Comparison of ENCODE assay signal across 25 cellular contexts in the genomic region with DNA sequence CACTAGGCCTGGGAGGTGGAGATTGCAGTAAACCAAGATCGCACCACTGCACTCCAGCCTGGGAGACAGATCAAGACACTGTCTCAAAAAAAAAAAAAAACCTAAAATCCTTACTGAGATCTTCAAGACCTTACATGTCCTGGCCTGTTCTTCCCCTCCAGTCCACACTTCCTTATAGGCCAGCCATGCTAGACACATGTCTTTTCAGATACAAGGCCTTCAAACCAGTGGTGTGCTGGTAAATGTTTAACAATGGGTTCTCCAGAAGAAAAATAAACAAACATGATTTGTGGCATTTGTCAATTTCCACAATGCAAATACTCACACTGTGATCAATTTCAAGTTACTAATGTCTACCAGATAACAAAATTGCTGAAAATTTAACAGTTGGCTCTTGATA.
"Had no signal": no experiment of that assay in that cellular context is flagged by ENCODE, and none has a peak within 500 bp of the region (broad histone marks: within the 10 kb centered on the region; RNA-seq: fewer than 3 reads in every experiment).

No MANE protein-coding gene starts in this region.

- H3K27me3 ChIP-seq: adrenal gland, body of pancreas, esophagus squamous epithelium had no signal

- H3K4me1 ChIP-seq: adrenal gland, body of pancreas, esophagus squamous epithelium had no signal

- ATAC-seq: activated CD4-positive, alpha-beta T cell treated with anti-CD3 and anti-CD28 coated beads for 36 hours; activated CD8-positive, alpha-beta memory T cell treated with anti-CD3 and anti-CD28 coated beads, Interleukin-2, amount 10 ng/mL, durations not matched to agents 7 days and 5 days; activated CD8-positive, alpha-beta T cell treated with anti-CD3 and anti-CD28 coated beads, Interleukin-2, amount 10 ng/mL, durations not matched to agents 7 days and 5 days; activated naive CD8-positive, alpha-beta T cell treated with anti-CD3 and anti-CD28 coated beads, Interleukin-2, amount 50 U/mL, for 24 hours; body of pancreas had no signal

- FAIRE-seq: frontal cortex had no signal

- H3K36me3 ChIP-seq: adrenal gland, esophagus squamous epithelium had no signal

- DNase-seq: activated CD4-positive, alpha-beta memory T cell treated with anti-CD3 and anti-CD28 coated beads for 36 hours; activated CD4-positive, alpha-beta T cell treated with anti-CD3 and anti-CD28 coated beads for 36 hours; activated CD4-positive, alpha-beta T cell treated with anti-CD3 and anti-CD28 coated beads, Interleukin-2, amount 10 ng/mL, durations not matched to agents 24 days and 14 days; activated CD4-positive, CD25-positive, alpha-beta regulatory T cell; activated CD4-positive, CD25-positive, alpha-beta regulatory T cell treated with anti-CD3 and anti-CD28 coated beads, Interleukin-2, amount 50 U/mL, for 72 hours; activated CD8-positive, alpha-beta memory T cell treated with anti-CD3 and anti-CD28 coated beads, Interleukin-2, amount 10 ng/mL, durations not matched to agents 7 days and 5 days; activated CD8-positive, alpha-beta memory T cell treated with anti-CD3 and anti-CD28 coated beads, Interleukin-2, amount 50 U/mL, for 4 hours; activated CD8-positive, alpha-beta T cell treated with anti-CD3 and anti-CD28 coated beads, Interleukin-2, amount 10 ng/mL, durations not matched to agents 7 days and 5 days; activated effector memory CD4-positive, alpha-beta T cell treated with anti-CD3 and anti-CD28 coated beads, Interleukin-2, amount 50 U/mL, for 16 hours; activated naive CD4-positive, alpha-beta T cell treated with anti-CD3 and anti-CD28 coated beads for 36 hours; activated naive CD8-positive, alpha-beta T cell treated with anti-CD3 and anti-CD28 coated beads for 36 hours; activated naive CD8-positive, alpha-beta T cell treated with anti-CD3 and anti-CD28 coated beads, Interleukin-2, amount 50 U/mL, for 24 hours; activated T-cell treated with anti-CD3 and anti-CD28 coated beads, Interleukin-2, amount 50 U/mL, for 1 hour; activated T-cell treated with anti-CD3 and anti-CD28 coated beads, Interleukin-2, amount 50 U/mL, for 48 hours; adrenal gland; amygdala; aorta; body of pancreas; dorsolateral prefrontal cortex; effector memory CD4-positive, alpha-beta T cell; endodermal cell; esophagus squamous epithelium; T-helper 2 cell had no signal

- H3K27ac ChIP-seq: adrenal gland, body of pancreas, coronary artery, dorsolateral prefrontal cortex, esophagus squamous epithelium had no signal

- H3K9me3 ChIP-seq: adrenal gland, body of pancreas, esophagus squamous epithelium had no signal

- H3K4me3 ChIP-seq: adrenal gland, body of pancreas, coronary artery, dorsolateral prefrontal cortex, esophagus squamous epithelium had no signal
